8 cellular contexts compared by ENCODE assay signal in the genomic region with DNA sequence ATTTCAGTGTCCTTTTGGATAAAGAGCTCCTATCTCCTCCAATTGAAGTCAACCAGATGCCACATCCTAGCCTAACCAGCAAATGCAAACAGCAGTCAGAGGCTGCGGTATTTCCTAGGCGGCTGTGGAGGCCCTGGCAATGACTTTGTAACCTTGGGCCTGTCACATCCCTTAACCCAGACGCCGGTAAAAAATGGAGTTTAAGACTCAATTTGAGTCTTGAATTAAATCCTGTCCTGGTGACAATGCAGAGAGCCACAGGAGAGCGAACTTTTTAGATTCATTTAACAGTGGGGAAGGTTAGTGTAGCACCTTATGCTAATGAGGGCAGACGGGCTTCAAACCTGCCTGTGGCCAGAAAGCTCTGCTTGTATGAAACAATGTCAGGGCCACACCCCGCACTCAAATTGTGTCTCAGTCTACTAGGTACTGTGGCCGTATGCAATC. TPM values are rescaled to one million over a fixed set of nuclear protein-coding genes. Genes with fewer than 3 reads are reported as not detected.
A peak's percentile ranks its signal among the peaks of the same experiment; 100 is the strongest.
DNase-seq lines count a peak whose midpoint lies in the region; ATAC-seq and TF ChIP-seq lines count a peak whose summit lies in the region.

No MANE protein-coding gene starts in this region.

- no peak overlapping the region for H3K27ac ChIP-seq in lower lobe of right lung

- no peaks in the 10 kb centered on the region for H3K9me3 Mint-ChIP-seq in CD14-positive monocyte
- no peaks in the 10 kb centered on the region for H3K9me3 Mint-ChIP-seq in activated naive CD4-positive, alpha-beta T cell treated with anti-CD3 and anti-CD28 coated beads, Interleukin-2, amount 50 U/mL, for 24 hours

- H3K36me3 ChIP-seq in lower lobe of right lung, result no peaks in the 10 kb centered on the region

- H3K4me3 Mint-ChIP-seq in CD14-positive monocyte, result peak overlapping the region; percentile 80 to 83
- peak overlapping the region; percentile 84 for H3K4me3 Mint-ChIP-seq in activated naive CD4-positive, alpha-beta T cell treated with anti-CD3 and anti-CD28 coated beads, Interleukin-2, amount 50 U/mL, for 24 hours

- peaks cover 12 to 20% (median 14%) of the 10 kb centered on the region in 3 donors for H3K27me3 Mint-ChIP-seq in CD14-positive monocyte (ENCODE audit: low read depth in 3 of 3)
- H3K27me3 Mint-ChIP-seq in activated naive CD4-positive, alpha-beta T cell treated with anti-CD3 and anti-CD28 coated beads, Interleukin-2, amount 50 U/mL, for 24 hours, result no peaks in the 10 kb centered on the region

- H3K4me1 ChIP-seq in lower lobe of right lung, result peaks cover 10% of the 10 kb centered on the region

- peaks cover 11% of the 10 kb centered on the region for H3K27me3 ChIP-seq in lower lobe of right lung (ENCODE audit: low read depth)

- intact Hi-C loops in CD14-positive monocyte (cut with micrococcal nuclease) (no loop called here), lower lobe of right lung (cut with DNase I) (no loop called here)

- ATAC-seq in lower lobe of right lung (no peak), GM21360 (IDR thresholded peaks at IDR 0.05; ENCODE audit: unreplicated experiment) (no peak), GM18517 (IDR thresholded peaks at IDR 0.05; ENCODE audit: unreplicated experiment) (no peak)

- peaks cover 29% of the 10 kb centered on the region for H3K4me1 Mint-ChIP-seq in CD14-positive monocyte
- H3K4me1 Mint-ChIP-seq in activated naive CD4-positive, alpha-beta T cell treated with anti-CD3 and anti-CD28 coated beads, Interleukin-2, amount 50 U/mL, for 24 hours, result peaks cover 40% of the 10 kb centered on the region

- DNase-seq in CD14-positive monocyte (ENCODE audit: low spot score) (no peak), HuH-7.5 (ENCODE audit: low spot score) (peak; percentile 16), lower lobe of right lung (no peak), occipital lobe (lab: John Stamatoyannopoulos, UW) (no peak), AML-193 (lab: John Stamatoyannopoulos, UW) (no peak)

- TF ChIP-seq CTCF in CD14-positive monocyte (IDR thresholded peaks at IDR 0.05), result no peak
- TF ChIP-seq CTCF in lower lobe of right lung (IDR thresholded peaks at IDR 0.05), result no peak

- peak overlapping the region; percentile 74 for H3K4me3 ChIP-seq in lower lobe of right lung

- H3K27ac Mint-ChIP-seq in CD14-positive monocyte, result no peak overlapping the region
- peak overlapping the region; percentile 53 for H3K27ac Mint-ChIP-seq in activated naive CD4-positive, alpha-beta T cell treated with anti-CD3 and anti-CD28 coated beads, Interleukin-2, amount 50 U/mL, for 24 hours

- H3K9me3 ChIP-seq in lower lobe of right lung, result no peaks in the 10 kb centered on the region

- H3K36me3 Mint-ChIP-seq in CD14-positive monocyte, result no peaks in the 10 kb centered on the region
- H3K36me3 Mint-ChIP-seq in activated naive CD4-positive, alpha-beta T cell treated with anti-CD3 and anti-CD28 coated beads, Interleukin-2, amount 50 U/mL, for 24 hours, result no peaks in the 10 kb centered on the region

RNA-seq across cellular contexts. Expression of a gene that starts 1.3 kb away (rescaled TPM):
- polyA plus RNA-seq in CD14-positive monocyte, result under 1 TPM; 0.73 TPM
- 14.2 TPM for total RNA-seq in lower lobe of right lung
- total RNA-seq in occipital lobe, result 36.3 TPM
